27 cellular contexts compared by ENCODE assay signal in genomic region chr10:3712707-3713106, GRCh38.
"Had no signal": no experiment of that assay in that cellular context is flagged by ENCODE, and none has a peak within 500 bp of the region (broad histone marks: within the 10 kb centered on the region; RNA-seq: fewer than 3 reads in every experiment).

No MANE protein-coding gene starts in this region.

- H3K4me1 Mint-ChIP-seq: stimulated activated memory B cell treated with anti-CD40 and anti-IgM and Interleukin-4, amounts not matched to agents 10 μg/mL and 1 μg/mL and 100 μg/mL, for 72 hours; stimulated activated naive B cell treated with anti-CD40 and anti-IgM and Interleukin-4, amounts not matched to agents 10 μg/mL and 1 μg/mL and 100 μg/mL, for 72 hours; stimulated activated naive CD8-positive, alpha-beta T cell treated with anti-CD3 and anti-CD28 coated beads, Interleukin-15, amount 100 ng/mL, for 72 hours had no signal

- H3K36me3 ChIP-seq: stomach, suprapubic skin, thoracic aorta, thyroid gland, tibial artery, tibial nerve, transverse colon, upper lobe of left lung, upper lobe of right lung, uterus, vagina had no signal

- H3K27me3 ChIP-seq: stomach, suprapubic skin, testis, thyroid gland, tibial artery, tibial nerve, transverse colon, upper lobe of left lung, upper lobe of right lung, uterus, vagina had no signal

- H3K27ac Mint-ChIP-seq: stimulated activated effector memory CD8-positive, alpha-beta T cell treated with anti-CD3 and anti-CD28 coated beads, Interleukin-12 subunit alpha, Interleukin-12 subunit beta, amount 100 ng/mL, for 72 hours; stimulated activated memory B cell treated with anti-CD40 and anti-IgM and Interleukin-4, amounts not matched to agents 10 μg/mL and 1 μg/mL and 100 μg/mL, for 72 hours; stimulated activated naive B cell treated with anti-CD40 and anti-IgM and Interleukin-4, amounts not matched to agents 10 μg/mL and 1 μg/mL and 100 μg/mL, for 72 hours; stimulated activated naive CD8-positive, alpha-beta T cell treated with anti-CD3 and anti-CD28 coated beads, Interleukin-15, amount 100 ng/mL, for 72 hours; stimulated activated naive CD8-positive, alpha-beta T cell treated with anti-CD3 and anti-CD28 coated beads, Interleukin-15, Interleukin-2, amounts not matched to agents 100 ng/mL and 50 ng/mL, for 24 hours; type B pancreatic cell had no signal

- ATAC-seq: stimulated activated effector memory CD8-positive, alpha-beta T cell treated with anti-CD3 and anti-CD28 coated beads, Interleukin-12 subunit alpha, Interleukin-12 subunit beta, amount 100 ng/mL, for 72 hours; stimulated activated memory B cell treated with anti-CD40 and anti-IgM and Interleukin-4, amounts not matched to agents 10 μg/mL and 1 μg/mL and 100 μg/mL, for 72 hours; stimulated activated naive B cell treated with anti-CD40 and anti-IgM and Interleukin-4, amounts not matched to agents 10 μg/mL and 1 μg/mL and 100 μg/mL, for 72 hours; stimulated activated naive CD8-positive, alpha-beta T cell treated with anti-CD3 and anti-CD28 coated beads, Interleukin-15, amount 100 ng/mL, for 72 hours; stimulated activated naive CD8-positive, alpha-beta T cell treated with anti-CD3 and anti-CD28 coated beads, Interleukin-15, Interleukin-2, amounts not matched to agents 100 U/mL and 50 U/mL, for 24 hours; upper lobe of right lung had no signal

- H3K4me1 ChIP-seq: stomach, testis, tibial nerve, transverse colon, upper lobe of left lung, upper lobe of right lung, uterus, vagina had no signal

- H3K27me3 Mint-ChIP-seq: stimulated activated memory B cell treated with anti-CD40 and anti-IgM and Interleukin-4, amounts not matched to agents 10 μg/mL and 1 μg/mL and 100 μg/mL, for 72 hours; stimulated activated naive CD8-positive, alpha-beta T cell treated with anti-CD3 and anti-CD28 coated beads, Interleukin-15, amount 100 ng/mL, for 72 hours; stimulated activated naive CD8-positive, alpha-beta T cell treated with anti-CD3 and anti-CD28 coated beads, Interleukin-15, Interleukin-2, amounts not matched to agents 100 ng/mL and 50 ng/mL, for 24 hours had no signal

- DNase-seq: stimulated activated CD4-positive, alpha-beta T cell treated with anti-CD3 and anti-CD28 coated beads, Interleukin-2, amount 100 ng/mL, for 48 hours; stimulated activated CD4-positive, alpha-beta T cell treated with anti-CD3 and anti-CD28 coated beads, Interleukin-4, amount 100 ng/mL, for 1 hour; stimulated activated CD4-positive, alpha-beta T cell treated with anti-CD3 and anti-CD28 coated beads, Interleukin-4, amount 100 ng/mL, for 24 hours; stimulated activated CD4-positive, alpha-beta T cell treated with anti-CD3 and anti-CD28 coated beads, Interleukin-4, amount 100 ng/mL, for 4 hours; stimulated activated CD8-positive, alpha-beta memory T cell treated with anti-CD3 and anti-CD28 coated beads, Interleukin-4, amount 100 ng/mL, for 48 hours; stimulated activated naive B cell treated with anti-CD40 and anti-IgM and Interleukin-4, amounts not matched to agents 10 μg/mL and 1 μg/mL and 100 μg/mL, for 72 hours; stimulated activated naive CD4-positive, alpha-beta T cell; stimulated activated naive CD4-positive, alpha-beta T cell treated with Interleukin-2 at 50 U/mL for 16 hours; stimulated activated naive CD8-positive, alpha-beta T cell treated with anti-CD3 and anti-CD28 coated beads, Interleukin-15, amount 100 ng/mL, for 72 hours; stimulated activated naive CD8-positive, alpha-beta T cell treated with anti-CD3 and anti-CD28 coated beads, Interleukin-15, Interleukin-2, amounts not matched to agents 100 U/mL and 50 U/mL, for 24 hours; stomach; substantia nigra; testis; thyroid gland; tibial artery; transverse colon; upper lobe of left lung; upper lobe of right lung; uterus had no signal

- H3K4me3 ChIP-seq: stomach, suprapubic skin, testis, thoracic aorta, thyroid gland, tibial artery, tibial nerve, transverse colon, upper lobe of left lung, upper lobe of right lung, uterus, vagina had no signal

- H3K4me3 Mint-ChIP-seq: stimulated activated effector memory CD8-positive, alpha-beta T cell treated with anti-CD3 and anti-CD28 coated beads, Interleukin-12 subunit alpha, Interleukin-12 subunit beta, amount 100 ng/mL, for 72 hours; stimulated activated memory B cell treated with anti-CD40 and anti-IgM and Interleukin-4, amounts not matched to agents 10 μg/mL and 1 μg/mL and 100 μg/mL, for 72 hours; stimulated activated naive B cell treated with anti-CD40 and anti-IgM and Interleukin-4, amounts not matched to agents 10 μg/mL and 1 μg/mL and 100 μg/mL, for 72 hours; stimulated activated naive CD8-positive, alpha-beta T cell treated with anti-CD3 and anti-CD28 coated beads, Interleukin-15, amount 100 ng/mL, for 72 hours; stimulated activated naive CD8-positive, alpha-beta T cell treated with anti-CD3 and anti-CD28 coated beads, Interleukin-15, Interleukin-2, amounts not matched to agents 100 ng/mL and 50 ng/mL, for 24 hours; type B pancreatic cell had no signal

- H3K9me3 ChIP-seq: testis, thyroid gland, upper lobe of left lung, upper lobe of right lung, vagina had no signal

- H3K27ac ChIP-seq: stomach, suprapubic skin, testis, thoracic aorta, thyroid gland, tibial artery, tibial nerve, transverse colon, upper lobe of left lung, upper lobe of right lung, uterus, vagina had no signal

- H3K36me3 Mint-ChIP-seq: stimulated activated effector memory CD8-positive, alpha-beta T cell treated with anti-CD3 and anti-CD28 coated beads, Interleukin-12 subunit alpha, Interleukin-12 subunit beta, amount 100 ng/mL, for 72 hours had no signal
